In genomic region chr20:43658068-43658722, GRCh38 we compare ENCODE assay signal across 8 cellular contexts. TPM values are rescaled to one million over a fixed set of nuclear protein-coding genes. Genes with fewer than 3 reads are reported as not detected.
DNase-seq lines count a peak whose midpoint lies in the region; ATAC-seq, FAIRE-seq and TF ChIP-seq lines count a peak whose summit lies in the region.

No MANE protein-coding gene starts in this region.

- FAIRE-seq in D721Med (lab: Jason Lieb, UNC) (no peak), endothelial cell of umbilical vein (lab: Jason Lieb, UNC) (no peak), pancreas (lab: Jason Lieb, UNC) (no peak)

- dilution Hi-C loops in endothelial cell of umbilical vein (cut with MboI; ENCODE audit: extremely low pct_ligation_motif_present, low sequenced_read_pairs): no loop called here

- H3K27me3 Mint-ChIP-seq in T-helper 17 cell: no peaks in the 10 kb centered on the region

- CTCF ChIA-PET in endothelial cell of umbilical vein (lab: Charles Lee): no interaction called here

- peak overlapping the region; percentile 89 for H2AFZ ChIP-seq in endothelial cell of umbilical vein (ENCODE audit: low read depth, low read length)

- ATAC-seq in HG02759 (IDR thresholded peaks at IDR 0.05; ENCODE audit: unreplicated experiment): peak; percentile 3
- ATAC-seq in T-helper 17 cell: no peak
- ATAC-seq in pancreas: no peak
- no peak for ATAC-seq in HG03432 (IDR thresholded peaks at IDR 0.05; ENCODE audit: unreplicated experiment)
- ATAC-seq in GM18520 (IDR thresholded peaks at IDR 0.05; ENCODE audit: unreplicated experiment): no peak

- no peaks in the 10 kb centered on the region for H4K20me1 ChIP-seq in endothelial cell of umbilical vein (replicated peaks; ENCODE audit: control insufficient read depth, extremely low read depth, insufficient read depth, low read length)

- no peaks in the 10 kb centered on the region for H3K36me3 ChIP-seq in endothelial cell of umbilical vein (ENCODE audit: control insufficient read depth in 2 of 2, extremely low read depth in 1 of 2, insufficient read depth in 2 of 2, low read length in 2 of 2)
- no peaks in the 10 kb centered on the region for H3K36me3 ChIP-seq in pancreas

- H3K79me2 ChIP-seq in endothelial cell of umbilical vein (ENCODE audit: control insufficient read depth, insufficient read depth, low read length): no peaks in the 10 kb centered on the region

- peaks cover 3% of the 10 kb centered on the region for H3K4me1 Mint-ChIP-seq in T-helper 17 cell

- peak overlapping the region; percentile 97 for H3K27ac Mint-ChIP-seq in T-helper 17 cell

- no TSS peak for BruUV-seq in endothelial cell of umbilical vein (replicated peaks; lab: Mats Ljungman, UMichigan)

- peak; percentile 5 for TF ChIP-seq CTCF in D721Med (IDR thresholded peaks at IDR 0.05; ENCODE audit: insufficient read depth, missing control alignments)
- TF ChIP-seq CTCF in endothelial cell of umbilical vein (IDR thresholded peaks at IDR 0.05; ENCODE audit: extremely low read depth in 1 of 2, insufficient read depth in 1 of 2, low read depth in 1 of 2, low read length in 2 of 2): no peak
- no peak for TF ChIP-seq CTCF in pancreas (IDR thresholded peaks at IDR 0.05)

- 68 to 70% methylated on average over 11 of the region's 11 CpGs for whole genome bisulfite sequencing in pancreas, 2 donors

- intact Hi-C loops in endothelial cell of umbilical vein (cut with micrococcal nuclease) (no loop called here), pancreas (cut with DNase I) (no loop called here)

- peak overlapping the region; percentile 83 for H3K4me2 ChIP-seq in endothelial cell of umbilical vein (ENCODE audit: insufficient read depth, low read length)

- POLR2A ChIA-PET in endothelial cell of umbilical vein (lab: Charles Lee): no interaction called here

- TF ChIP-seq POLR2A in endothelial cell of umbilical vein (IDR thresholded peaks at IDR 0.05; ENCODE audit: low read depth, low read length): no peak

- H3K9ac ChIP-seq in endothelial cell of umbilical vein (replicated peaks; ENCODE audit: extremely low read depth, insufficient read depth, low read length): peak overlapping the region; percentile 62

- H3K27me3 ChIP-seq in endothelial cell of umbilical vein (ENCODE audit: control insufficient read depth in 2 of 2, insufficient read depth in 2 of 2, low read length in 2 of 2) (peaks cover 0 to 4% of the 10 kb centered on the region in 2 experiments), pancreas (no peaks in the 10 kb centered on the region)

- H3K4me3 ChIP-seq in endothelial cell of umbilical vein (replicated peaks in 1 of 3; ENCODE audit: insufficient read depth in 1 of 3, low read depth in 1 of 3, low read length in 3 of 3): peak overlapping the region in 2 of 3 experiments; percentile 64 to 72
- peak overlapping the region; percentile 42 to 60 (median 52) for H3K4me3 ChIP-seq in pancreas

- H3K9me3 ChIP-seq in T-helper 17 cell (ENCODE audit: control insufficient read depth, low read length, poor library complexity, severe bottlenecking) (no peaks in the 10 kb centered on the region), endothelial cell of umbilical vein (replicated peaks; ENCODE audit: control insufficient read depth, insufficient read depth, low read length) (no peaks in the 10 kb centered on the region), pancreas (no peaks in the 10 kb centered on the region)

- no peaks in the 10 kb centered on the region for H3K9me1 ChIP-seq in endothelial cell of umbilical vein (replicated peaks; ENCODE audit: control insufficient read depth, extremely low read depth, insufficient read depth, low read length)

- DNase-seq in D721Med (ENCODE audit: insufficient read length, low spot score) (no peak), T-helper 17 cell (no peak), endothelial cell of umbilical vein (ENCODE audit: low read depth, low spot score) (no peak), pancreas (no peak)
- DNase-seq in effector CD8-positive, alpha-beta T cell (lab: John Stamatoyannopoulos, UW): no peak

- H3K36me3 Mint-ChIP-seq in T-helper 17 cell (ENCODE audit: low read depth): no peaks in the 10 kb centered on the region

- peak overlapping the region; percentile 95 for H3K4me3 Mint-ChIP-seq in T-helper 17 cell

- H3K27ac ChIP-seq in endothelial cell of umbilical vein (ENCODE audit: insufficient read depth, low read depth, low read length) (peak overlapping the region; percentile 22), pancreas (peak overlapping the region in 3 of 4 donors; percentile 67 to 91 (median 85))

- H3K4me1 ChIP-seq in endothelial cell of umbilical vein (ENCODE audit: control insufficient read depth, extremely low read depth, insufficient read depth, low read length) (peaks cover 4% of the 10 kb centered on the region), pancreas (peaks cover 0 to 6% (median 5%) of the 10 kb centered on the region in 3 donors)

TF ChIP-seq in endothelial cell of umbilical vein, 7 proteins besides CTCF, POLR2A, EP300 and RAD21:
- TF ChIP-seq EZH2 (IDR thresholded peaks at IDR 0.05; ENCODE audit: borderline replicate concordance, low read depth, low read length, severe bottlenecking): no peak
- TF ChIP-seq MAX (IDR thresholded peaks at IDR 0.05; ENCODE audit: insufficient read depth, insufficient read length): no peak
- no peak for TF ChIP-seq JUN (IDR thresholded peaks at IDR 0.05; ENCODE audit: borderline replicate concordance, insufficient read depth, insufficient read length, low read depth)
- no peak for TF ChIP-seq FOS (IDR thresholded peaks at IDR 0.05; ENCODE audit: borderline replicate concordance, insufficient read depth, low read length)
- TF ChIP-seq MYC (IDR thresholded peaks at IDR 0.05; ENCODE audit: low read depth, low read length): no peak
- no peak for TF ChIP-seq POLR2AphosphoS5 (IDR thresholded peaks at IDR 0.05; ENCODE audit: insufficient read depth, low read depth, low read length)

RNA-seq across cellular contexts. Expression of gene MYBL2, which starts 8.7 kb away (rescaled TPM):
- total RNA-seq in T-helper 17 cell (1 to 10 TPM in 1 of 2 donors, under 1 TPM in 1; 0.44 to 1.6 TPM), endothelial cell of umbilical vein (105 and 107 TPM in 2 replicates), pancreas (1 to 10 TPM; 4.7 to 8.0 (median 5.7) TPM)
- polyA plus RNA-seq in endothelial cell of umbilical vein (32.1 and 35.7 TPM in 2 replicates), pancreas (10 to 100 TPM in 1 of 2 donors, 1 to 10 TPM in 1; 4.7 to 14.5 TPM)
- 35.7 and 40.7 TPM in 2 replicates for polyA plus RNA-seq in endothelial cell of umbilical vein (2011; cell fraction: cytosol; rRNA removed)
- polyA plus RNA-seq in endothelial cell of umbilical vein (2011; cell fraction: nucleus; rRNA removed): 25.1 and 25.9 TPM in 2 replicates
- polyA plus RNA-seq in endothelial cell of umbilical vein (2012): 42.2 and 62.9 TPM in 2 replicates
- polyA minus RNA-seq in endothelial cell of umbilical vein: 33.0 and 34.7 TPM in 2 replicates
- polyA minus RNA-seq in endothelial cell of umbilical vein (2011; cell fraction: cytosol; rRNA and poly(A)+ RNA removed): 77.5 TPM
- polyA minus RNA-seq in endothelial cell of umbilical vein (2011; cell fraction: nucleus; rRNA and poly(A)+ RNA removed): 10.3 and 12.9 TPM in 2 replicates

Comparison
In these comparisons a context has a peak if more than half of its experiments do, and no peak if none do; other contexts are left out.
1. RNA of gene MYBL2, which starts 8.7 kb away (total RNA-seq): 105 to 107 TPM in endothelial cell of umbilical vein; 4.7 to 8.0 TPM in pancreas and 0.44 to 1.6 TPM in T-helper 17 cell; every median in the first group is over 10 times any median in the second.